ENCODE assay signal across 26 cellular contexts in the genomic region with DNA sequence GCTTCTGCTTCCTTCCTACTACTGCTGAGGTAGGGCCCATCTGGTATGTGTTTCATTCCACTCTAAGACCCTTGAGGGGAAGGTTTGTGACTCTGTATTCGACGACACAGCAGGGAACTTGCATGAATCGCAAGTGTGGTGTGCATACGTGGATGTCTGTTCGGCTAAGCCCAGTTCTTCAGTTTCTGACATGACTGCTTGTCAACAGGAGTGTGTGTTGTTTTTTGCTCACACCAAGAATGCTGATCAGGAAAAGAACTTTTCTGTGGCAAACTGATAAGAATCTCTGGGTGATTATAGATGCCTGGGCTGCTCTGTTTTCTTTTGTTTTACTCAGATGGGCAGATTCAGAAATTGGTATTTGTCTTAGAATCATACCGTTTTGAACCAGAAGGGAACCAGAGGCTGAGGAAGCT. TPM values are rescaled to one million over a fixed set of nuclear protein-coding genes. Genes with fewer than 3 reads are reported as not detected.
DNase-seq lines count a peak whose midpoint lies in the region; ATAC-seq and TF ChIP-seq lines count a peak whose summit lies in the region.
"Had no signal": no experiment of that assay in that cellular context is flagged by ENCODE, and none has a peak within 500 bp of the region (broad histone marks: within the 10 kb centered on the region; RNA-seq: fewer than 3 reads in every experiment).

No MANE protein-coding gene starts in this region.

- no peak overlapping the region for H3K23ac ChIP-seq in neuronal stem cell (ENCODE audit: low read depth, low read length, poor library complexity)

- no CpG with 5 or more reads among the region's 6 CpGs for WGBS in neuronal stem cell (ENCODE audit: extremely low coverage in 2 of 2, insufficient read length in 2 of 2, insufficient replicate concordance in 1 of 2), 2 donors

- TF ChIP-seq CTCF in PC-9 (conservative IDR thresholded peaks at IDR 0.05): no peak

- H2BK120ac ChIP-seq in neuronal stem cell (ENCODE audit: low read depth, low read length): no peak overlapping the region

- H3K9ac ChIP-seq in neuronal stem cell (ENCODE audit: low read depth, low read length, poor library complexity): no peak overlapping the region
- H3K9ac ChIP-seq: BLaER1 had no signal

- H3K79me1 ChIP-seq in neuronal stem cell (ENCODE audit: low read depth, low read length): no peaks in the 10 kb centered on the region

- no peak overlapping the region for H3K4ac ChIP-seq in neuronal stem cell (ENCODE audit: low read length)

- H4K20me1 ChIP-seq in PC-9 (ENCODE audit: insufficient read depth): no peaks in the 10 kb centered on the region
- H4K20me1 ChIP-seq: BLaER1 had no signal

- H3K9me3 Mint-ChIP-seq in activated T-cell treated with anti-CD3 and anti-CD28 coated beads, Interleukin-2, amount 50 U/mL, for 72 hours: no peaks in the 10 kb centered on the region
- H3K9me3 Mint-ChIP-seq in activated T-cell treated with anti-CD3 and anti-CD28 coated beads, Interleukin-2, amount 50 U/mL, for 24 hours: no peaks in the 10 kb centered on the region
- H3K9me3 Mint-ChIP-seq: naive thymus-derived CD4-positive, alpha-beta T cell; stimulated activated naive CD8-positive, alpha-beta T cell treated with anti-CD3 and anti-CD28 coated beads, Interleukin-15, amount 100 ng/mL, for 72 hours had no signal

- POLR2A ChIA-PET in PC-9 (lab: Charles Lee; ENCODE audit: unreplicated experiment): no interaction called here

- no peak overlapping the region for H2BK12ac ChIP-seq in neuronal stem cell (ENCODE audit: low read length)

- H3K4me1 Mint-ChIP-seq in activated T-cell treated with anti-CD3 and anti-CD28 coated beads, Interleukin-2, amount 50 U/mL, for 72 hours (ENCODE audit: low read depth): peaks cover 25% of the 10 kb centered on the region
- peaks cover 4% of the 10 kb centered on the region for H3K4me1 Mint-ChIP-seq in activated T-cell treated with anti-CD3 and anti-CD28 coated beads, Interleukin-2, amount 50 U/mL, for 24 hours (ENCODE audit: low read depth)

- H4K8ac ChIP-seq in neuronal stem cell (ENCODE audit: low read depth, low read length): no peak overlapping the region

- H2BK5ac ChIP-seq in neuronal stem cell (ENCODE audit: low read length): no peak overlapping the region

- no peak overlapping the region for H2AK5ac ChIP-seq in neuronal stem cell (ENCODE audit: low read depth, low read length)

- H3K9me3 ChIP-seq in PC-9 (ENCODE audit: insufficient read depth, low read depth): no peaks in the 10 kb centered on the region
- no peaks in the 10 kb centered on the region for H3K9me3 ChIP-seq in neuronal stem cell (replicated peaks in 1 of 2; ENCODE audit: control insufficient read depth in 2 of 2, insufficient read depth in 1 of 2, low read depth in 1 of 2, low read length in 2 of 2)
- H3K9me3 ChIP-seq: A549, BLaER1, body of pancreas, Peyer's patch, upper lobe of right lung had no signal

- H3K79me2 ChIP-seq in PC-9 (ENCODE audit: low read depth): no peaks in the 10 kb centered on the region
- H3K79me2 ChIP-seq: hepatocyte had no signal

- H2BK15ac ChIP-seq in neuronal stem cell (ENCODE audit: low read length): no peak overlapping the region

- H3K36me3 ChIP-seq in PC-9 (ENCODE audit: low read depth) (no peaks in the 10 kb centered on the region), neuronal stem cell (replicated peaks in 1 of 2; ENCODE audit: control insufficient read depth in 2 of 2, insufficient read depth in 2 of 2, low read length in 2 of 2) (no peaks in the 10 kb centered on the region)
- H3K36me3 ChIP-seq: BLaER1, Peyer's patch, upper lobe of right lung had no signal

- no peak overlapping the region for H3K4me3 ChIP-seq in PC-9
- no peak overlapping the region for H3K4me3 ChIP-seq in neuronal stem cell (ENCODE audit: low read length in 2 of 2)
- H3K4me3 ChIP-seq: A549, BLaER1, body of pancreas, coronary artery, hepatocyte, Peyer's patch, skin epidermis, upper lobe of right lung had no signal

- peak overlapping the region; percentile 11 to 53 for H3K4me3 Mint-ChIP-seq in activated T-cell treated with anti-CD3 and anti-CD28 coated beads, Interleukin-2, amount 50 U/mL, for 72 hours
- no peak overlapping the region for H3K4me3 Mint-ChIP-seq in activated T-cell treated with anti-CD3 and anti-CD28 coated beads, Interleukin-2, amount 50 U/mL, for 24 hours
- H3K4me3 Mint-ChIP-seq: activated naive CD8-positive, alpha-beta T cell; stimulated activated naive CD8-positive, alpha-beta T cell treated with anti-CD3 and anti-CD28 coated beads, Interleukin-15, amount 100 ng/mL, for 72 hours had no signal

- H3K14ac ChIP-seq in neuronal stem cell (ENCODE audit: low read length): no peak overlapping the region

- H3K4me2 ChIP-seq in PC-9 (0 out of 2 replicates have a peak overlapping the region, but pooled peaks have one; percentile 21), neuronal stem cell (ENCODE audit: insufficient read depth, low read length, poor library complexity, severe bottlenecking) (no peak overlapping the region)
- H3K4me2 ChIP-seq: A549, BLaER1, hepatocyte had no signal

- no peak overlapping the region for H4K91ac ChIP-seq in neuronal stem cell (ENCODE audit: low read depth, low read length, poor library complexity)

- H3K9me2 ChIP-seq in PC-9 (ENCODE audit: insufficient read depth): no peaks in the 10 kb centered on the region

- H2AFZ ChIP-seq in PC-9 (no peak overlapping the region), neuronal stem cell (ENCODE audit: low read length) (peak overlapping the region; percentile 47)
- H2AFZ ChIP-seq: hepatocyte had no signal

- peaks cover 19% of the 10 kb centered on the region for H3K27me3 Mint-ChIP-seq in activated T-cell treated with anti-CD3 and anti-CD28 coated beads, Interleukin-2, amount 50 U/mL, for 72 hours (ENCODE audit: low read depth)
- H3K27me3 Mint-ChIP-seq in activated T-cell treated with anti-CD3 and anti-CD28 coated beads, Interleukin-2, amount 50 U/mL, for 24 hours: peaks cover 3% of the 10 kb centered on the region
- H3K27me3 Mint-ChIP-seq: naive thymus-derived CD4-positive, alpha-beta T cell had no signal

- CTCF ChIA-PET in PC-9 (lab: Charles Lee): no interaction called here

- H3K4me1 ChIP-seq in PC-9 (replicated peaks; ENCODE audit: insufficient read depth) (no peaks in the 10 kb centered on the region), neuronal stem cell (ENCODE audit: control insufficient read depth in 2 of 2, insufficient read depth in 1 of 2, low read depth in 1 of 2, low read length in 2 of 2) (peaks cover 8 to 12% of the 10 kb centered on the region in 2 donors)
- H3K4me1 ChIP-seq: A549, BLaER1, body of pancreas, Peyer's patch, upper lobe of right lung had no signal

- peaks cover 6% of the 10 kb centered on the region; the same call in 1 of the 2 replicates for H3F3A ChIP-seq in PC-9 (ENCODE audit: insufficient read depth, low read depth)

- no peak for DNase-seq in activated T-cell treated with anti-CD3 and anti-CD28 coated beads, Interleukin-2, amount 50 U/mL, for 72 hours
- no peak for DNase-seq in activated T-cell treated with anti-CD3 and anti-CD28 coated beads, Interleukin-2, amount 50 U/mL, for 24 hours
- peak in 1 of 2 experiments; percentile 42 for DNase-seq in PC-9
- peak; percentile 77 for DNase-seq in dermis blood vessel endothelial cell
- DNase-seq in neuronal stem cell (ENCODE audit: low spot score): no peak
- DNase-seq in SHP77 treated with DMSO at 0.1 percent for 48 hours (lab: John Stamatoyannopoulos, UW): no peak
- DNase-seq in NCI-H1105 (lab: John Stamatoyannopoulos, UW): no peak
- DNase-seq: activated CD4-positive, CD25-positive, alpha-beta regulatory T cell treated with anti-CD3 and anti-CD28 coated beads, Interleukin-2, amount 50 U/mL, for 72 hours; body of pancreas; GOT3; MM.1S; naive thymus-derived CD4-positive, alpha-beta T cell; NCI-H1694 treated with DMSO at 0.1 percent for 48 hours; Peyer's patch; stimulated activated CD4-positive, alpha-beta T cell treated with anti-CD3 and anti-CD28 coated beads, Interleukin-2, amount 100 ng/mL, for 48 hours; stimulated activated naive CD8-positive, alpha-beta T cell treated with anti-CD3 and anti-CD28 coated beads, Interleukin-15, amount 100 ng/mL, for 72 hours; T-helper 9 cell; upper lobe of right lung had no signal

- ATAC-seq in activated T-cell treated with anti-CD3 and anti-CD28 coated beads, Interleukin-2, amount 50 U/mL, for 72 hours (replicated peaks in 1 of 2): peak; percentile 63 to 76
- no peak for ATAC-seq in HG03139 (IDR thresholded peaks at IDR 0.05; ENCODE audit: unreplicated experiment)
- ATAC-seq: body of pancreas; naive thymus-derived CD4-positive, alpha-beta T cell; stimulated activated naive CD8-positive, alpha-beta T cell treated with anti-CD3 and anti-CD28 coated beads, Interleukin-15, amount 100 ng/mL, for 72 hours; upper lobe of right lung had no signal

- no peak overlapping the region for H3K18ac ChIP-seq in neuronal stem cell (ENCODE audit: low read length)

- H3K27ac Mint-ChIP-seq in activated T-cell treated with anti-CD3 and anti-CD28 coated beads, Interleukin-2, amount 50 U/mL, for 72 hours: peak overlapping the region; percentile 10
- H3K27ac Mint-ChIP-seq in activated T-cell treated with anti-CD3 and anti-CD28 coated beads, Interleukin-2, amount 50 U/mL, for 24 hours: no peak overlapping the region
- H3K27ac Mint-ChIP-seq: activated naive CD8-positive, alpha-beta T cell; stimulated activated naive CD8-positive, alpha-beta T cell treated with anti-CD3 and anti-CD28 coated beads, Interleukin-15, amount 100 ng/mL, for 72 hours had no signal

- no peaks in the 10 kb centered on the region for H3K36me3 Mint-ChIP-seq in activated T-cell treated with anti-CD3 and anti-CD28 coated beads, Interleukin-2, amount 50 U/mL, for 72 hours (ENCODE audit: insufficient read depth in 2 of 2)
- H3K36me3 Mint-ChIP-seq in activated T-cell treated with anti-CD3 and anti-CD28 coated beads, Interleukin-2, amount 50 U/mL, for 24 hours (ENCODE audit: low read depth): no peaks in the 10 kb centered on the region
- H3K36me3 Mint-ChIP-seq: activated naive CD8-positive, alpha-beta T cell had no signal

- BruUV-seq in PC-9 (replicated peaks; lab: Mats Ljungman, UMichigan): no TSS peak

- intact Hi-C loops in PC-9 (cut with micrococcal nuclease; ENCODE audit: unreplicated experiment): no loop called here

- H3K27me3 ChIP-seq in PC-9 (ENCODE audit: insufficient read depth, low read depth) (no peaks in the 10 kb centered on the region), neuronal stem cell (ENCODE audit: control insufficient read depth in 3 of 3, insufficient read depth in 3 of 3, low read depth in 1 of 3, low read length in 3 of 3) (peaks cover 0 to 3% (median 0%) of the 10 kb centered on the region in 3 experiments)
- H3K27me3 ChIP-seq: BLaER1, body of pancreas, Peyer's patch, upper lobe of right lung had no signal

- no peak overlapping the region for H3K27ac ChIP-seq in PC-9
- no peak overlapping the region for H3K27ac ChIP-seq in neuronal stem cell (replicated peaks; ENCODE audit: low read length)
- H3K27ac ChIP-seq: A549, BLaER1, body of pancreas, coronary artery, hepatocyte, Peyer's patch, skin epidermis, upper lobe of right lung had no signal

RNA-seq across cellular contexts. Expression of a gene that starts 22.0 kb away (rescaled TPM):
- total RNA-seq in activated T-cell treated with anti-CD3 and anti-CD28 coated beads, Interleukin-2, amount 50 U/mL, for 72 hours: 10 to 100 TPM in 1 of 2 donors, 1 to 10 TPM in 1; 5.4 to 13.7 TPM
- total RNA-seq in PC-9 (2021) (6.3 and 6.7 TPM in 2 replicates), dermis blood vessel endothelial cell (30.3 and 41.7 TPM in 2 replicates)
- 0.13 TPM for polyA plus RNA-seq in neuronal stem cell (2013, experiment 1 of 2)
- 0.12 TPM for polyA plus RNA-seq in neuronal stem cell (2013, experiment 2 of 2)
- total RNA-seq: fibroblast of villous mesenchyme had no signal
- polyA plus RNA-seq: naive thymus-derived CD4-positive, alpha-beta T cell had no signal
